9 cellular contexts compared by ENCODE assay signal in the genomic region with DNA sequence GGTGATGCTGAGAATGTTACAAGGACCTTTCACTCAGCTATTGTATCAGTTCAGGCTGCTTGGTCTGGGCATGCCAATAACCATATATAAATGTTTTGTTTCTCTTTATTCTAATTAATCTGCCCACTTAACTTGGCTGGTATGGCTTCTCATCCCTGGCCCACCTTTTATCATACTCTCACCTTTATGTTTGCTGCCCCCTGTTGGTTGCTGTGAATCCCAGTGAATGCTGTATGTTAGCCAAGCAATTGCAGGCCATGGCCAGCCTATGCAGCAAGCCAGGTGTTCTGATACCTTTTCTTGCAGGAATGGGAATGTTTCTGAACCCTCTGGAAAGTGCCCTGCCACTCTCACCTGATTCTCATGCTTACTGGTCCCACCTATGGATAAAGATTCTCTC. TPM values are rescaled to one million over a fixed set of nuclear protein-coding genes. Genes with fewer than 3 reads are reported as not detected.
DNase-seq lines count a peak whose midpoint lies in the region; ATAC-seq, FAIRE-seq and TF ChIP-seq lines count a peak whose summit lies in the region.
"Had no signal": no experiment of that assay in that cellular context is flagged by ENCODE, and none has a peak within 500 bp of the region (broad histone marks: within the 10 kb centered on the region; RNA-seq: fewer than 3 reads in every experiment).

No MANE protein-coding gene starts in this region.

- peak; percentile 58 for TF ChIP-seq CTCF in Loucy (conservative IDR thresholded peaks at IDR 0.05; ENCODE audit: low read length)
- peak; percentile 6 for TF ChIP-seq CTCF in astrocyte of the spinal cord (IDR thresholded peaks at IDR 0.05; ENCODE audit: low read depth, low read length)
- TF ChIP-seq CTCF in pancreas (IDR thresholded peaks at IDR 0.05), result peak; percentile 12 to 37 (median 18)
- TF ChIP-seq CTCF in omental fat pad (IDR thresholded peaks at IDR 0.05), result no peak

- H3K9ac ChIP-seq in Loucy (ENCODE audit: low read depth, low read length, poor library complexity, severe bottlenecking), result no peak overlapping the region

- peak; percentile 4 for DNase-seq in SIG-M5 treated with dmso at 0.1 percent for 504 hours (lab: John Stamatoyannopoulos, UW; ENCODE audit: unreplicated experiment)
- no peak for DNase-seq in SIG-M5 (lab: John Stamatoyannopoulos, UW)
- no peak for DNase-seq in astrocyte of the spinal cord (ENCODE audit: low read depth, low spot score)
- peak in 4 of 6 donors; percentile 15 to 36 (median 16) for DNase-seq in pancreas
- no peak for DNase-seq in foreskin melanocyte
- DNase-seq in GM12892 (ENCODE audit: insufficient read length), result no peak
- no peak for DNase-seq in omental fat pad (ENCODE audit: low spot score)

- H3K27me3 ChIP-seq in Loucy (ENCODE audit: insufficient read depth, low read length, poor library complexity, severe bottlenecking), result no peaks in the 10 kb centered on the region
- H3K27me3 ChIP-seq in pancreas, result no peaks in the 10 kb centered on the region

- H2AFZ ChIP-seq in Loucy (ENCODE audit: low read length), result no peak overlapping the region

- H3K4me2 ChIP-seq in Loucy (ENCODE audit: low read depth, low read length, poor library complexity, severe bottlenecking), result no peak overlapping the region

- no peak overlapping the region for H3K4me3 ChIP-seq in Loucy (ENCODE audit: low read length, poor library complexity, severe bottlenecking)
- no peak overlapping the region for H3K4me3 ChIP-seq in astrocyte of the spinal cord (ENCODE audit: low read depth, low read length)
- H3K4me3 ChIP-seq in pancreas, result no peak overlapping the region

- ATAC-seq in pancreas (peak in 1 of 4 donors; percentile 43), omental fat pad (ENCODE audit: low FRiP score) (no peak)

- H3K36me3 ChIP-seq in Loucy (ENCODE audit: insufficient read depth, low read length), result no peaks in the 10 kb centered on the region
- H3K36me3 ChIP-seq in pancreas, result no peaks in the 10 kb centered on the region

- H3F3A ChIP-seq in Loucy (ENCODE audit: low read depth), result no peaks in the 10 kb centered on the region

- in situ Hi-C loops in astrocyte of the spinal cord (cut with HindIII; ENCODE audit: low sequenced_read_pairs), result no loop called here

- TF ChIP-seq POLR2A in GM12892 (IDR thresholded peaks at IDR 0.05; ENCODE audit: low read depth, low read length), result no peak

- no peaks in the 10 kb centered on the region for H3K79me2 ChIP-seq in Loucy (ENCODE audit: insufficient read depth, low read length)

- intact Hi-C loops in pancreas (cut with DNase I), result loop anchor here in 1 of 3 donors (10.0 kb wide), 1 partner anchor 477 kb away; no protein-coding TSS in a partner anchor

- no peaks in the 10 kb centered on the region for H3K9me2 ChIP-seq in Loucy (replicated peaks; ENCODE audit: low read depth, low read length)

- FAIRE-seq in pancreas (lab: Jason Lieb, UNC), result no peak
- no peak for FAIRE-seq in GM12892 (lab: Jason Lieb, UNC)
- FAIRE-seq: G401.6 had no signal

- no peak overlapping the region for H3K27ac ChIP-seq in pancreas

- no peaks in the 10 kb centered on the region for H4K20me1 ChIP-seq in Loucy (ENCODE audit: insufficient read depth, low read length, poor library complexity, severe bottlenecking)

- no peaks in the 10 kb centered on the region for H3K9me3 ChIP-seq in Loucy (ENCODE audit: insufficient read depth, low read depth, low read length)
- no peaks in the 10 kb centered on the region for H3K9me3 ChIP-seq in pancreas

- H3K4me1 ChIP-seq in Loucy (ENCODE audit: insufficient read depth, low read length, poor library complexity, severe bottlenecking) (no peaks in the 10 kb centered on the region), pancreas (no peaks in the 10 kb centered on the region)

RNA-seq across cellular contexts. Expression of a gene that starts 54.6 kb away (rescaled TPM):
- total RNA-seq in pancreas (10 to 100 TPM in 3 of 6 donors, 1 to 10 TPM in 3; 5.4 to 37.9 (median 9.1) TPM), omental fat pad (under 1 TPM in 1 of 4 donors, not detected in 3; 0.63 TPM)
- 10 to 100 TPM in 1 of 2 donors, 1 to 10 TPM in 1; 7.3 to 51.0 TPM for polyA plus RNA-seq in pancreas
- polyA plus RNA-seq in GM12892 (2012; ENCODE audit: missing spikeins), result not detected

Comparison
In these comparisons a context has a peak if more than half of its experiments do, and no peak if none do; other contexts are left out.
1. DNase-seq: peak in SIG-M5 treated with dmso at 0.1 percent for 504 hours (single experiment) and pancreas (4 of 6); none in SIG-M5 (single experiment), astrocyte of the spinal cord (single experiment), foreskin melanocyte (single experiment), GM12892 (single experiment) and omental fat pad (single experiment).
2. CTCF ChIP-seq: peak in Loucy (single experiment), astrocyte of the spinal cord (single experiment) and pancreas (4 of 4); none in omental fat pad (0 of 3).